10 cellular contexts compared by ENCODE assay signal in genomic region chr2:106470658-106471057, GRCh38. TPM values are rescaled to one million over a fixed set of nuclear protein-coding genes. Genes with fewer than 3 reads are reported as not detected.
A peak's percentile ranks its signal among the peaks of the same experiment; 100 is the strongest.
DNase-seq lines count a peak whose midpoint lies in the region; TF ChIP-seq lines count a peak whose summit lies in the region.
"Not testable (repeated sequence)": the region's sequence is repeated elsewhere in the genome, so short reads cannot be mapped to it uniquely, and the experiment has no call there.
"Had no signal": no experiment of that assay in that cellular context is flagged by ENCODE, and none has a peak within 500 bp of the region (broad histone marks: within the 10 kb centered on the region; RNA-seq: fewer than 3 reads in every experiment).

No MANE protein-coding gene starts in this region.

- not testable (repeated sequence) for H3K36me3 Mint-ChIP-seq in endodermal cell (ENCODE audit: low read depth)

- TF ChIP-seq RAD21 in Ishikawa (IDR thresholded peaks at IDR 0.05; ENCODE audit: low read depth) (peak; percentile 39), liver (IDR thresholded peaks at IDR 0.05) (peak; percentile 43 to 52)

- POLR2A ChIA-PET in GM10248 (lab: Yijun Ruan, JAX): not testable (repeated sequence)

- not testable (repeated sequence) for H3K9me3 ChIP-seq in endodermal cell (ENCODE audit: control insufficient read depth, low read length); liver (ENCODE audit: control insufficient read depth in 4 of 4, low read length in 3 of 4); tibial nerve

- not testable (repeated sequence) for H3K9me3 Mint-ChIP-seq in endodermal cell

- H3K4me3 ChIP-seq in endodermal cell (ENCODE audit: low read length); liver (ENCODE audit: low read depth in 1 of 3, low read length in 3 of 3); tibial nerve: not testable (repeated sequence)

- not testable (repeated sequence) for H3K9ac ChIP-seq in endodermal cell (ENCODE audit: extremely low read depth, low read length, poor library complexity, severe bottlenecking); liver (ENCODE audit: low read depth in 1 of 2, low read length in 2 of 2)

- TF ChIP-seq POLR2A in tibial nerve (IDR thresholded peaks at IDR 0.05): not testable (repeated sequence)

- not testable (repeated sequence) for DNase-seq in GM10248 (ENCODE audit: extremely low spot score); endodermal cell
- peak; percentile 17 to 49 for DNase-seq in activated CD4-positive, alpha-beta T cell treated with anti-CD3 and anti-CD28 coated beads for 4 hours
- peak; percentile 53 for DNase-seq in activated gamma-delta T cell treated with Interleukin-2 at 50 U/mL for 16 hours
- DNase-seq in stimulated activated CD4-positive, alpha-beta T cell treated with anti-CD3 and anti-CD28 coated beads, Interleukin-15, amount 100 ng/mL, for 24 hours: peak; percentile 65
- peak; percentile 28 to 38 for DNase-seq in tibial nerve (ENCODE audit: low spot score in 2 of 2)

- not testable (repeated sequence) for H3K27ac Mint-ChIP-seq in endodermal cell

- not testable (repeated sequence) for TF ChIP-seq EP300 in Ishikawa (IDR thresholded peaks at IDR 0.05; ENCODE audit: borderline replicate concordance); tibial nerve (IDR thresholded peaks at IDR 0.05)

- WGBS in endodermal cell (ENCODE audit: insufficient coverage in 1 of 2, insufficient read length in 1 of 2), 2 experiments: 30% methylated on average over 2 of the region's 4 CpGs; no CpG with 5 or more reads in 1 of the 2 experiments
- 1% methylated on average over 4 of the region's 4 CpGs for WGBS in liver
- WGBS in tibial nerve, 2 donors: 3 to 4% methylated on average over 4 of the region's 4 CpGs

- not testable (repeated sequence) for H3K4me1 ChIP-seq in endodermal cell (ENCODE audit: control insufficient read depth, insufficient read depth, low read length); liver (ENCODE audit: control insufficient read depth in 4 of 4, insufficient read depth in 4 of 4, low read length in 3 of 4); tibial nerve

- TF ChIP-seq CTCF in GM10248 (IDR thresholded peaks at IDR 0.05; ENCODE audit: control extremely low read depth, extremely low read depth, low read depth, missing control alignments): peak; percentile 24
- peak; percentile 61 for TF ChIP-seq CTCF in endodermal cell (conservative IDR thresholded peaks at IDR 0.05)
- TF ChIP-seq CTCF in liver (IDR thresholded peaks at IDR 0.05; ENCODE audit: low read depth, low read length, missing input control): not testable (repeated sequence)
- TF ChIP-seq CTCF in tibial nerve (IDR thresholded peaks at IDR 0.05): peak in 3 of 5 experiments; percentile 20 to 46 (median 26)

- not testable (repeated sequence) for H3K27me3 Mint-ChIP-seq in endodermal cell (ENCODE audit: insufficient read depth)

- H3K27me3 ChIP-seq in endodermal cell (ENCODE audit: control insufficient read depth, insufficient read depth, low read length, poor library complexity, severe bottlenecking); liver (ENCODE audit: control insufficient read depth in 4 of 4, insufficient read depth in 4 of 4, low read length in 3 of 4); tibial nerve: not testable (repeated sequence)

- not testable (repeated sequence) for H3K27ac ChIP-seq in endodermal cell (ENCODE audit: low read depth, low read length); liver (ENCODE audit: low read depth in 1 of 2, low read length in 2 of 2); tibial nerve

- H3K4me1 Mint-ChIP-seq in endodermal cell: not testable (repeated sequence)

- CTCF ChIA-PET in GM10248 (lab: Yijun Ruan, JAX): not testable (repeated sequence)

- H3K4me3 Mint-ChIP-seq in endodermal cell: not testable (repeated sequence)

- not testable (repeated sequence) for H3K36me3 ChIP-seq in endodermal cell (ENCODE audit: control insufficient read depth, insufficient read depth, low read length); liver (ENCODE audit: control insufficient read depth in 4 of 4, insufficient read depth in 3 of 4, low read depth in 1 of 4, low read length in 3 of 4); tibial nerve

RNA-seq across cellular contexts. Expression of gene RGPD3, which starts 2.4 kb away (rescaled TPM):
- total RNA-seq in endodermal cell (under 1 TPM; 0.49 to 0.59 TPM), liver (under 1 TPM; 0.14 to 0.59 TPM), tibial nerve (under 1 TPM; 0.20 to 0.84 (median 0.37) TPM)
- polyA plus RNA-seq in endodermal cell (2013, experiment 1 of 2): 0.43 TPM
- polyA plus RNA-seq in endodermal cell (2013, experiment 2 of 2): 0.41 TPM
- polyA plus RNA-seq in liver: under 1 TPM; 0.07 to 0.85 TPM

RNA-seq across cellular contexts. Expression of gene CD8B2, which starts 16.5 kb away (rescaled TPM):
- not detected for total RNA-seq in endodermal cell
- polyA plus RNA-seq in endodermal cell (2013, experiment 1 of 2): not detected
- polyA plus RNA-seq in endodermal cell (2013, experiment 2 of 2): not detected
- under 1 TPM; under 0.01 to 0.05 TPM for total RNA-seq in liver
- polyA plus RNA-seq in liver: not detected
- not detected for total RNA-seq in tibial nerve
- total RNA-seq: mammary epithelial cell, subcutaneous adipose tissue had no signal
- polyA plus RNA-seq: mammary epithelial cell had no signal
